Comparison of ENCODE assay signal across 1 cellular context in genomic region chr4:70901984-70902576, GRCh38.
TF ChIP-seq lines count a peak whose summit lies in the region.

Gene MOB1B (plus strand): TSS chr4:70902369. CDS start chr4:70902537, 168 bp downstream.

TF ChIP-seq in HepG2, 621 proteins besides CTCF, POLR2A, EP300 and RAD21 (continued from another document):
- TF ChIP-seq PREB (CRISPR knock-in tag; IDR thresholded peaks at IDR 0.05) (no peak), ATF2 (CRISPR knock-in tag; IDR thresholded peaks at IDR 0.05) (no peak), ZNF10 (CRISPR knock-in tag; IDR thresholded peaks at IDR 0.05; ENCODE audit: borderline replicate concordance, low read depth) (no peak), PRMT3 (CRISPR knock-in tag; IDR thresholded peaks at IDR 0.05; ENCODE audit: borderline replicate concordance, low read depth) (0 out of 2 replicates have a peak, but pooled peaks have one; percentile 33), NKX3-1 (CRISPR knock-in tag; IDR thresholded peaks at IDR 0.05) (0 out of 2 replicates have a peak, but pooled peaks have one; percentile 37), ZNF564 (CRISPR knock-in tag; IDR thresholded peaks at IDR 0.05) (peak; percentile 41), BORCS8-MEF2B (CRISPR knock-in tag; IDR thresholded peaks at IDR 0.05) (peak; percentile 74; the same call in 1 of the 2 replicates), ZNF121 (CRISPR knock-in tag; IDR thresholded peaks at IDR 0.05) (no peak), GABPA (IDR thresholded peaks at IDR 0.05; ENCODE audit: low read depth, low read length) (no peak), GABPA (CRISPR knock-in tag; IDR thresholded peaks at IDR 0.05; ENCODE audit: low read depth) (peak; percentile 73), ZNF276 (CRISPR knock-in tag; IDR thresholded peaks at IDR 0.05; ENCODE audit: low read depth) (no peak), TCF12 (IDR thresholded peaks at IDR 0.05) (no peak), TCF12 (CRISPR knock-in tag; IDR thresholded peaks at IDR 0.05) (0 out of 2 replicates have a peak, but pooled peaks have one; percentile 29), ZNF337 (CRISPR knock-in tag; IDR thresholded peaks at IDR 0.05; ENCODE audit: borderline replicate concordance, low read depth) (no peak), SMAD9 (CRISPR knock-in tag; IDR thresholded peaks at IDR 0.05) (no peak), ZFP36L2 (CRISPR knock-in tag; IDR thresholded peaks at IDR 0.05) (no peak)
